ENCODE assay signal across 11 cellular contexts in the genomic region with DNA sequence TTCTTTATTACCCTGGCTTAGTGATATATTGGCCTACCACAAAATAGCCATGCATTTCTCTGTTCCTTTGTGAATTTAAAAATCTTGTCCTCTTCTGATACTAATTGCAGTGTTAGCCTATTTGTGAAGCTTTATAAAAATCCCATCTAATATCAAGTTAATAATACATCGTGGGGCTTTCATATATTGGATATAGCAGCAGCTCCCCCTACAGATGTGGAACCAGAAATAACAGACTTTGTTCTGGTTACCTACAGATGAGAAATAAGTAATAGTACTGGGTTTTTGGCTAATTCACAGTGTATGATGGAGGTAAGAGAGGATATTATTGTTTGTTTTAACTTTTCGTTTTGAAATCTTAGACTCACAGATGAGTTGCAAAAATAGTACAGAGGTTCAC.
DNase-seq lines count a peak whose midpoint lies in the region; ATAC-seq and TF ChIP-seq lines count a peak whose summit lies in the region.
"Had no signal": no experiment of that assay in that cellular context is flagged by ENCODE, and none has a peak within 500 bp of the region (broad histone marks: within the 10 kb centered on the region; RNA-seq: fewer than 3 reads in every experiment).

No MANE protein-coding gene starts in this region.

- H3K4me3 Mint-ChIP-seq in activated T-cell treated with anti-CD3 and anti-CD28 coated beads, Interleukin-2, amount 50 U/mL, for 4 hours = no peak overlapping the region
- H3K4me3 Mint-ChIP-seq in activated naive CD8-positive, alpha-beta T cell treated with anti-CD3 and anti-CD28 coated beads, Interleukin-2, amount 50 U/mL, for 24 hours = no peak overlapping the region
- H3K4me3 Mint-ChIP-seq: CD4-positive, alpha-beta memory T cell had no signal

- ATAC-seq in activated T-cell treated with anti-CD3 and anti-CD28 coated beads, Interleukin-2, amount 50 U/mL, for 4 hours = no peak
- no peak for ATAC-seq in activated naive CD8-positive, alpha-beta T cell treated with anti-CD3 and anti-CD28 coated beads, Interleukin-2, amount 50 U/mL, for 24 hours

- DNase-seq in DMS53 (lab: John Stamatoyannopoulos, UW) (peak; percentile 54), amniotic epithelial cell (ENCODE audit: low read depth) (peak; percentile 21), kidney epithelial cell (ENCODE audit: low read depth) (no peak), HuH-7 (ENCODE audit: low spot score) (no peak)
- DNase-seq in activated T-cell treated with anti-CD3 and anti-CD28 coated beads, Interleukin-2, amount 50 U/mL, for 4 hours = no peak
- DNase-seq in activated naive CD8-positive, alpha-beta T cell treated with anti-CD3 and anti-CD28 coated beads, Interleukin-2, amount 50 U/mL, for 24 hours = no peak
- DNase-seq in effector CD4-positive, alpha-beta T cell = no peak
- DNase-seq: CD4-positive, alpha-beta memory T cell; NCI-H345; Right ventricle myocardium superior had no signal

- H3K9me3 Mint-ChIP-seq in activated T-cell treated with anti-CD3 and anti-CD28 coated beads, Interleukin-2, amount 50 U/mL, for 4 hours = peaks cover 29% of the 10 kb centered on the region
- peaks cover 24% of the 10 kb centered on the region for H3K9me3 Mint-ChIP-seq in activated naive CD8-positive, alpha-beta T cell treated with anti-CD3 and anti-CD28 coated beads, Interleukin-2, amount 50 U/mL, for 24 hours

- no peak overlapping the region for H3K4me3 ChIP-seq in kidney epithelial cell (ENCODE audit: low read depth, low read length)

- H3K36me3 Mint-ChIP-seq in activated T-cell treated with anti-CD3 and anti-CD28 coated beads, Interleukin-2, amount 50 U/mL, for 4 hours (ENCODE audit: insufficient read depth) = no peaks in the 10 kb centered on the region
- H3K36me3 Mint-ChIP-seq in activated naive CD8-positive, alpha-beta T cell treated with anti-CD3 and anti-CD28 coated beads, Interleukin-2, amount 50 U/mL, for 24 hours (ENCODE audit: low read depth) = no peaks in the 10 kb centered on the region
- H3K36me3 Mint-ChIP-seq: CD4-positive, alpha-beta memory T cell had no signal

- no peak overlapping the region for H3K27ac Mint-ChIP-seq in activated naive CD8-positive, alpha-beta T cell treated with anti-CD3 and anti-CD28 coated beads, Interleukin-2, amount 50 U/mL, for 24 hours

- no peaks in the 10 kb centered on the region for H3K36me3 ChIP-seq in kidney epithelial cell (ENCODE audit: control insufficient read depth, insufficient read depth, low read length)

- no peaks in the 10 kb centered on the region for H3K4me1 Mint-ChIP-seq in activated T-cell treated with anti-CD3 and anti-CD28 coated beads, Interleukin-2, amount 50 U/mL, for 4 hours (ENCODE audit: low read depth)
- H3K4me1 Mint-ChIP-seq in activated naive CD8-positive, alpha-beta T cell treated with anti-CD3 and anti-CD28 coated beads, Interleukin-2, amount 50 U/mL, for 24 hours = no peaks in the 10 kb centered on the region
- H3K4me1 Mint-ChIP-seq: CD4-positive, alpha-beta memory T cell had no signal

- H3K27me3 Mint-ChIP-seq in activated T-cell treated with anti-CD3 and anti-CD28 coated beads, Interleukin-2, amount 50 U/mL, for 4 hours (ENCODE audit: low read depth) = no peaks in the 10 kb centered on the region
- no peaks in the 10 kb centered on the region for H3K27me3 Mint-ChIP-seq in activated naive CD8-positive, alpha-beta T cell treated with anti-CD3 and anti-CD28 coated beads, Interleukin-2, amount 50 U/mL, for 24 hours
- H3K27me3 Mint-ChIP-seq: CD4-positive, alpha-beta memory T cell had no signal

- H3K27me3 ChIP-seq in kidney epithelial cell (ENCODE audit: control insufficient read depth, insufficient read depth, low read length) = no peaks in the 10 kb centered on the region

- peak; percentile 63; the same call in 1 of the 2 replicates for TF ChIP-seq CTCF in LNCAP (IDR thresholded peaks at IDR 0.05)
- TF ChIP-seq CTCF in kidney epithelial cell (IDR thresholded peaks at IDR 0.05; ENCODE audit: insufficient read depth, low read length, poor library complexity, severe bottlenecking) = peak; percentile 22

Comparison
In these comparisons a context has a peak if more than half of its experiments do, and no peak if none do; other contexts are left out.
1. DNase-seq: peak in DMS53 (single experiment) and amniotic epithelial cell (single experiment); none in kidney epithelial cell (single experiment), activated T-cell treated with anti-CD3 and anti-CD28 coated beads, Interleukin-2, amount 50 U/mL, for 4 hours (single experiment), activated naive CD8-positive, alpha-beta T cell treated with anti-CD3 and anti-CD28 coated beads, Interleukin-2, amount 50 U/mL, for 24 hours (single experiment), HuH-7 (single experiment) and effector CD4-positive, alpha-beta T cell (single experiment).